Comparison of ENCODE assay signal across 8 cellular contexts in genomic region chr14:43408472-43408871, GRCh38.
"Had no signal": no experiment of that assay in that cellular context is flagged by ENCODE, and none has a peak within 500 bp of the region (broad histone marks: within the 10 kb centered on the region; RNA-seq: fewer than 3 reads in every experiment).

No MANE protein-coding gene starts in this region.

- H3K9me3 ChIP-seq: HAP-1 had no signal

- H3K27ac ChIP-seq: GM23248, HL-60 had no signal

- ATAC-seq: HCT116, HepG2 had no signal

- H3K4me3 ChIP-seq: GM23248, HAP-1 had no signal

- H2AFZ ChIP-seq: GM23248 had no signal

- H3K4me1 ChIP-seq: HAP-1 had no signal

- H3K36me3 ChIP-seq: HAP-1 had no signal

- H3K9ac ChIP-seq: GM23248 had no signal

- DNase-seq: GM23248, GOT3, H7, HFFc6 had no signal
